In genomic region chr1:26126321-26127084, GRCh38 we compare ENCODE assay signal across 1 cellular context.
TF ChIP-seq lines count a peak whose summit lies in the region.

No MANE protein-coding gene starts in this region.

TF ChIP-seq in HEK293, 187 proteins besides CTCF, POLR2A, EP300 and RAD21 (continued from another document):
- TF ChIP-seq ZBTB10 (tag by site-specific recombination; IDR thresholded peaks at IDR 0.05): no peak
- peak; percentile 97 for TF ChIP-seq PRDM6 (tag by site-specific recombination; IDR thresholded peaks at IDR 0.05)
- no peak for TF ChIP-seq HIC1 (tag by site-specific recombination; IDR thresholded peaks at IDR 0.05)
- TF ChIP-seq ZNF423 (tag by site-specific recombination; IDR thresholded peaks at IDR 0.05): no peak
- TF ChIP-seq ZNF394 (tag by site-specific recombination; IDR thresholded peaks at IDR 0.05; ENCODE audit: borderline replicate concordance): no peak
- no peak for TF ChIP-seq ZNF623 (tag by site-specific recombination; IDR thresholded peaks at IDR 0.05)
- no peak for TF ChIP-seq GLIS1 (tag by site-specific recombination; IDR thresholded peaks at IDR 0.05)
- TF ChIP-seq ZNF114 (tag by site-specific recombination; IDR thresholded peaks at IDR 0.05): no peak
- TF ChIP-seq ZFP41 (tag by site-specific recombination; IDR thresholded peaks at IDR 0.05; ENCODE audit: borderline replicate concordance): no peak
- TF ChIP-seq ZFP37 (tag by site-specific recombination; IDR thresholded peaks at IDR 0.05): no peak
- no peak for TF ChIP-seq ZNF776 (tag by site-specific recombination; IDR thresholded peaks at IDR 0.05; ENCODE audit: borderline replicate concordance)
- TF ChIP-seq SP2 (tag by site-specific recombination; IDR thresholded peaks at IDR 0.05): peak; percentile 37; the same call in 1 of the 2 replicates
- TF ChIP-seq BCL11B (tag by site-specific recombination; IDR thresholded peaks at IDR 0.05; ENCODE audit: low read depth): no peak
- TF ChIP-seq KLF10 (tag by site-specific recombination; IDR thresholded peaks at IDR 0.05): peak; percentile 84
- peak; percentile 53; the same call in 1 of the 2 replicates for TF ChIP-seq EGR2 (tag by site-specific recombination; IDR thresholded peaks at IDR 0.05; ENCODE audit: low read depth)
- no peak for TF ChIP-seq GLI4 (tag by site-specific recombination; IDR thresholded peaks at IDR 0.05)
- TF ChIP-seq ZNF488 (tag by site-specific recombination; IDR thresholded peaks at IDR 0.05): no peak
- TF ChIP-seq ZNF121 (tag by site-specific recombination; IDR thresholded peaks at IDR 0.05): no peak
- no peak for TF ChIP-seq GFI1B (tag by site-specific recombination; IDR thresholded peaks at IDR 0.05)
- TF ChIP-seq ZNF341 (tag by site-specific recombination; IDR thresholded peaks at IDR 0.05; ENCODE audit: low read depth): no peak
- no peak for TF ChIP-seq ZSCAN16 (tag by site-specific recombination; IDR thresholded peaks at IDR 0.05)
- no peak for TF ChIP-seq ZNF560 (tag by site-specific recombination; IDR thresholded peaks at IDR 0.05; ENCODE audit: borderline replicate concordance)
- no peak for TF ChIP-seq ZBTB8A (tag by site-specific recombination; IDR thresholded peaks at IDR 0.05)
- no peak for TF ChIP-seq ZNF146 (tag by site-specific recombination; IDR thresholded peaks at IDR 0.05)
- no peak for TF ChIP-seq ZNF837 (tag by site-specific recombination; IDR thresholded peaks at IDR 0.05)
- no peak for TF ChIP-seq ZNF621 (tag by site-specific recombination; IDR thresholded peaks at IDR 0.05)
- TF ChIP-seq ZNF37A (tag by site-specific recombination; IDR thresholded peaks at IDR 0.05): no peak
- peak; percentile 71 for TF ChIP-seq KLF1 (tag by site-specific recombination; IDR thresholded peaks at IDR 0.05)
- TF ChIP-seq ZNF354C (tag by site-specific recombination; IDR thresholded peaks at IDR 0.05; ENCODE audit: borderline replicate concordance, low read depth): no peak
- TF ChIP-seq ZNF639 (tag by site-specific recombination; IDR thresholded peaks at IDR 0.05): no peak
- TF ChIP-seq ZNF335 (tag by site-specific recombination; conservative IDR thresholded peaks at IDR 0.05): 0 out of 2 replicates have a peak, but pooled peaks have one; percentile 15
- TF ChIP-seq ZNF426 (tag by site-specific recombination; IDR thresholded peaks at IDR 0.05): no peak
- TF ChIP-seq KLF7 (tag by site-specific recombination; IDR thresholded peaks at IDR 0.05; ENCODE audit: borderline replicate concordance): no peak
- peak; percentile 27; the same call in 1 of the 2 replicates for TF ChIP-seq ZNF513 (tag by site-specific recombination; IDR thresholded peaks at IDR 0.05)
- TF ChIP-seq IKZF3 (tag by site-specific recombination; IDR thresholded peaks at IDR 0.05): no peak
- TF ChIP-seq ZNF561 (tag by site-specific recombination; IDR thresholded peaks at IDR 0.05; ENCODE audit: borderline replicate concordance): peak; percentile 34; the same call in 1 of the 2 replicates
- TF ChIP-seq KLF9 (tag by site-specific recombination; IDR thresholded peaks at IDR 0.05; ENCODE audit: low read depth): peak; percentile 43
- TF ChIP-seq WT1 (tag by site-specific recombination; IDR thresholded peaks at IDR 0.05): no peak
- TF ChIP-seq ZNF239 (tag by site-specific recombination; IDR thresholded peaks at IDR 0.05): no peak
- no peak for TF ChIP-seq ZNF221 (tag by site-specific recombination; IDR thresholded peaks at IDR 0.05; ENCODE audit: borderline replicate concordance)
- no peak for TF ChIP-seq ZBTB20 (tag by site-specific recombination; IDR thresholded peaks at IDR 0.05)
- peak; percentile 64; the same call in 1 of the 2 replicates for TF ChIP-seq ZNF449 (tag by site-specific recombination; IDR thresholded peaks at IDR 0.05)
- TF ChIP-seq ZNF433 (tag by site-specific recombination; IDR thresholded peaks at IDR 0.05; ENCODE audit: low read depth): no peak
- TF ChIP-seq BCL11A (tag by site-specific recombination; IDR thresholded peaks at IDR 0.05; ENCODE audit: low read depth): no peak
- no peak for TF ChIP-seq RBAK (tag by site-specific recombination; IDR thresholded peaks at IDR 0.05)
- TF ChIP-seq SALL2 (tag by site-specific recombination; IDR thresholded peaks at IDR 0.05; ENCODE audit: borderline replicate concordance): no peak
- peak; percentile 58; the same call in 1 of the 2 replicates for TF ChIP-seq ZBTB44 (tag by site-specific recombination; IDR thresholded peaks at IDR 0.05)
- TF ChIP-seq ZNF571 (tag by site-specific recombination; IDR thresholded peaks at IDR 0.05): no peak
- peak; percentile 63 for TF ChIP-seq SETDB1 (IDR thresholded peaks at IDR 0.05; ENCODE audit: insufficient read length, low read length)
- TF ChIP-seq PRDM10 (tag by site-specific recombination; IDR thresholded peaks at IDR 0.05): 0 out of 2 replicates have a peak, but pooled peaks have one; percentile 11
- no peak for TF ChIP-seq ZNF175 (tag by site-specific recombination; IDR thresholded peaks at IDR 0.05)
- TF ChIP-seq GLIS2 (tag by site-specific recombination; IDR thresholded peaks at IDR 0.05): no peak
